In genomic region chr19:45526143-45526542, GRCh38 we compare ENCODE assay signal across 8 cellular contexts. TPM values are rescaled to one million over a fixed set of nuclear protein-coding genes. Genes with fewer than 3 reads are reported as not detected.
DNase-seq lines count a peak whose midpoint lies in the region; FAIRE-seq and TF ChIP-seq lines count a peak whose summit lies in the region.
"Had no signal": no experiment of that assay in that cellular context is flagged by ENCODE, and none has a peak within 500 bp of the region (broad histone marks: within the 10 kb centered on the region; RNA-seq: fewer than 3 reads in every experiment).

No MANE protein-coding gene starts in this region.

- H2AFZ ChIP-seq in H1 (ENCODE audit: low read length), result no peak overlapping the region

- peak in 1 of 2 experiments; percentile 80; a peak in 2 of 3 replicates for TF ChIP-seq EP300 in H1 (IDR thresholded peaks at IDR 0.05; ENCODE audit: borderline replicate concordance in 1 of 2, low read depth in 2 of 2, low read length in 2 of 2)

- no peaks in the 10 kb centered on the region for H3K79me1 ChIP-seq in H1 (ENCODE audit: low read depth, low read length)

- H2BK120ac ChIP-seq in H1 (replicated peaks; ENCODE audit: low read depth, low read length), result no peak overlapping the region

- H3K4me3 ChIP-seq in H1 (ENCODE audit: extremely low read depth in 1 of 4, insufficient read depth in 2 of 4, low read depth in 3 of 4, low read length in 4 of 4), result no peak overlapping the region

- no peak overlapping the region for H3K9ac ChIP-seq in H1 (replicated peaks in 1 of 4; ENCODE audit: extremely low read depth in 1 of 4, low read depth in 3 of 4, low read length in 3 of 4)
- H3K9ac ChIP-seq: KMS-11 had no signal

- H2AK5ac ChIP-seq in H1 (ENCODE audit: low read depth, low read length), result no peak overlapping the region

- no peak overlapping the region for H4K91ac ChIP-seq in H1 (replicated peaks; ENCODE audit: insufficient read length, low read length)

- H4K8ac ChIP-seq in H1 (ENCODE audit: extremely low read depth, insufficient read depth, low read length), result no peak overlapping the region; the same call in 1 of the 2 replicates

- H3K56ac ChIP-seq in H1 (replicated peaks; ENCODE audit: insufficient read length, low read depth, low read length), result no peak overlapping the region

- no peak for TF ChIP-seq CTCF in H1 (IDR thresholded peaks at IDR 0.05; ENCODE audit: control extremely low read depth in 1 of 3, insufficient read depth in 1 of 3, low read depth in 1 of 3, low read length in 3 of 3)

- DNase-seq in NCI-H460 (ENCODE audit: extremely low read depth, low read depth) (peak; percentile 61), H1 (ENCODE audit: low read depth in 1 of 2, low spot score in 2 of 2) (peak; percentile 61 to 85), middle frontal gyrus (ENCODE audit: extremely low spot score, low spot score) (peak; percentile 8), GM19240 (ENCODE audit: insufficient read length, low spot score) (no peak), DMS79 treated with DMSO at 0.1 percent for 48 hours (lab: John Stamatoyannopoulos, UW) (no peak)
- DNase-seq in stimulated activated CD4-positive, alpha-beta T cell treated with anti-CD3 and anti-CD28 coated beads, Interleukin-1b, Interleukin-23, amount 100 ng/mL, for 48 hours, result no peak

- H3K23me2 ChIP-seq in H1 (ENCODE audit: low read depth, low read length), result peaks cover 15% of the 10 kb centered on the region

- no peak overlapping the region for H2BK15ac ChIP-seq in H1 (ENCODE audit: low read length)

- H3K4me2 ChIP-seq in H1 (ENCODE audit: insufficient read depth in 1 of 2, low read depth in 2 of 2, low read length in 2 of 2), result no peak overlapping the region; a peak in 1 of 4 replicates
- H3K4me2 ChIP-seq: KMS-11 had no signal

- H3K79me2 ChIP-seq in H1 (ENCODE audit: control insufficient read depth in 1 of 2, insufficient read depth in 2 of 2, low read length in 2 of 2), result no peaks in the 10 kb centered on the region

- no peak for TF ChIP-seq POLR2A in H1 (IDR thresholded peaks at IDR 0.05; ENCODE audit: control extremely low read depth in 1 of 2, low read depth in 2 of 2, low read length in 2 of 2)

- H3K4me1 ChIP-seq in H1 (replicated peaks in 1 of 4; ENCODE audit: control insufficient read depth in 3 of 4, insufficient read depth in 4 of 4, low read length in 3 of 4), result peaks cover 0 to 14% (median 9%) of the 10 kb centered on the region in 4 experiments; a peak in 5 of 7 replicates

- H3K27ac ChIP-seq in H1 (ENCODE audit: low read depth, low read length), result no peak overlapping the region
- H3K27ac ChIP-seq: KMS-11 had no signal

- H4K5ac ChIP-seq in H1 (ENCODE audit: insufficient read length, low read depth, low read length), result no peak overlapping the region

- no peak overlapping the region for H2BK12ac ChIP-seq in H1 (ENCODE audit: low read depth, low read length)

- 80% methylated on average over 9 of the region's 9 CpGs; no CpG with 5 or more reads in 1 of the 2 experiments for WGBS in H1 (ENCODE audit: extremely low coverage in 1 of 2, insufficient coverage in 1 of 2, insufficient read length in 1 of 2, insufficient replicate concordance in 2 of 2, low coverage in 1 of 2, low lambda C conversion rate in 2 of 2, missing lambda C conversion rate in 1 of 2), 2 experiments

- peak; percentile 88 for FAIRE-seq in G401.6 (lab: Jason Lieb, UNC)
- peak; percentile 99 for FAIRE-seq in H1 (lab: Jason Lieb, UNC)

- no peak overlapping the region for H2BK20ac ChIP-seq in H1 (ENCODE audit: low read length)

- no peaks in the 10 kb centered on the region for H3K9me3 ChIP-seq in H1 (ENCODE audit: insufficient read depth in 2 of 2, low read depth in 1 of 2, low read length in 1 of 2)

- H3K36me3 ChIP-seq in H1 (ENCODE audit: control insufficient read depth in 2 of 4, insufficient read depth in 4 of 4, low read length in 3 of 4), result peaks cover 9 to 30% (median 18%) of the 10 kb centered on the region in 4 experiments

- peaks cover 0 to 12% of the 10 kb centered on the region in 2 experiments for H4K20me1 ChIP-seq in H1 (replicated peaks in 1 of 2; ENCODE audit: control insufficient read depth in 1 of 2, insufficient read depth in 2 of 2, low read length in 2 of 2)

- no peak overlapping the region for H3K18ac ChIP-seq in H1 (ENCODE audit: extremely low read depth, low read length)

- H3K27me3 ChIP-seq in H1 (replicated peaks in 1 of 4; ENCODE audit: control insufficient read depth in 3 of 4, extremely low read depth in 1 of 4, insufficient read depth in 3 of 4, low read length in 3 of 4), result peaks cover 0 to 5% (median under 1%) of the 10 kb centered on the region in 4 experiments; a peak in 4 of 7 replicates

- H3K4ac ChIP-seq in H1 (replicated peaks; ENCODE audit: insufficient read length, low read depth, low read length), result no peak overlapping the region

- H2BK5ac ChIP-seq in H1 (ENCODE audit: low read depth, low read length), result peak overlapping the region; percentile 83

- POLR2A ChIA-PET in H1 (lab: Charles Lee; ENCODE audit: partially characterized antibody), result interaction anchor here (1.5 to 1.8 kb wide), 3 partner anchors 26 to 31 kb away, joined by 5 read pairs; no protein-coding TSS in a partner anchor

- CTCF ChIA-PET in H1 (lab: Charles Lee; ENCODE audit: partially characterized antibody), result interaction anchor here (0.8 to 2.9 kb wide), 7 partner anchors 11 to 116 kb away, joined by 3 to 15 read pairs (median 3); partner anchors contain the start of gene PPM1N

- no peak overlapping the region for H3K23ac ChIP-seq in H1 (ENCODE audit: insufficient read length)

- H3K14ac ChIP-seq in H1 (ENCODE audit: insufficient read length), result no peak overlapping the region

- TF ChIP-seq RAD21 in H1 (IDR thresholded peaks at IDR 0.05 in 1 of 2, conservative IDR thresholded peaks at IDR 0.05 in 1 of 2; ENCODE audit: low read depth in 2 of 2, low read length in 2 of 2), result no peak

RNA-seq across cellular contexts. Expression of gene VASP, which starts 18.9 kb away (rescaled TPM):
- total RNA-seq in NCI-H460 (2014; rRNA removed; shearing (Covaris generic)), result 45.4 and 50.3 TPM in 2 replicates
- polyA plus RNA-seq in NCI-H460 (2014; cell fraction: nucleus; rRNA removed), result 44.4 and 44.5 TPM in 2 replicates
- 135 and 138 TPM in 2 replicates for total RNA-seq in H1 (2021; fragmentation: NEBNext Ultra II Directional; extraction: Animal tissue kit (Norgen Biotek cat#: 25700))
- polyA plus RNA-seq in H1 (2011; rRNA removed), result 89.7 and 163 TPM in 2 replicates
- 92.0 TPM for polyA plus RNA-seq in H1 (2011; cell fraction: cytosol; rRNA removed)
- polyA plus RNA-seq in H1 (2011; cell fraction: nucleus; rRNA removed), result 116 TPM
- polyA plus RNA-seq in H1 (2012, experiment 1 of 2), result 79.3 to 101 TPM (median 84.8 TPM) in 4 replicates
- 110 TPM for polyA plus RNA-seq in H1 (2012, experiment 2 of 2)
- polyA plus RNA-seq in H1 (2013, experiment 1 of 2), result 108 TPM
- 104 TPM for polyA plus RNA-seq in H1 (2013, experiment 2 of 2)
- polyA minus RNA-seq in H1 (2011; rRNA and poly(A)+ RNA removed), result 46.1 and 52.4 TPM in 2 replicates
- polyA minus RNA-seq in H1 (2011; cell fraction: cytosol; rRNA and poly(A)+ RNA removed), result 83.1 TPM
- 102 TPM for polyA minus RNA-seq in H1 (2011; cell fraction: nucleus; rRNA and poly(A)+ RNA removed)

RNA-seq across cellular contexts. Expression of gene PPM1N, which starts 27.9 kb away (rescaled TPM):
- total RNA-seq in NCI-H460 (2014; rRNA removed; shearing (Covaris generic)), result 1.6 and 2.0 TPM in 2 replicates
- polyA plus RNA-seq in NCI-H460 (2014; cell fraction: nucleus; rRNA removed), result 1.6 and 3.0 TPM in 2 replicates
- 11.0 and 12.2 TPM in 2 replicates for total RNA-seq in H1 (2021; fragmentation: NEBNext Ultra II Directional; extraction: Animal tissue kit (Norgen Biotek cat#: 25700))
- polyA plus RNA-seq in H1 (2011; rRNA removed), result 14.4 and 17.5 TPM in 2 replicates
- 20.7 TPM for polyA plus RNA-seq in H1 (2011; cell fraction: cytosol; rRNA removed)
- polyA plus RNA-seq in H1 (2011; cell fraction: nucleus; rRNA removed), result 17.1 TPM
- polyA plus RNA-seq in H1 (2012, experiment 1 of 2), result 12.0 to 16.7 TPM (median 14.4 TPM) in 4 replicates
- 13.0 TPM for polyA plus RNA-seq in H1 (2012, experiment 2 of 2)
- polyA plus RNA-seq in H1 (2013, experiment 1 of 2), result 35.8 TPM
- polyA plus RNA-seq in H1 (2013, experiment 2 of 2), result 34.9 TPM
- 2.3 and 4.2 TPM in 2 replicates for polyA minus RNA-seq in H1 (2011; rRNA and poly(A)+ RNA removed)
- 4.3 TPM for polyA minus RNA-seq in H1 (2011; cell fraction: cytosol; rRNA and poly(A)+ RNA removed)
- 5.6 TPM for polyA minus RNA-seq in H1 (2011; cell fraction: nucleus; rRNA and poly(A)+ RNA removed)

RNA-seq across cellular contexts. Expression of gene RTN2, which starts 29.3 kb away (rescaled TPM):
- 0.79 and 1.6 TPM in 2 replicates for total RNA-seq in NCI-H460 (2014; rRNA removed; shearing (Covaris generic))
- polyA plus RNA-seq in NCI-H460 (2014; cell fraction: nucleus; rRNA removed), result 1.6 TPM in 1 of 2 replicates, not detected in the other
- 21.1 and 21.6 TPM in 2 replicates for total RNA-seq in H1 (2021; fragmentation: NEBNext Ultra II Directional; extraction: Animal tissue kit (Norgen Biotek cat#: 25700))
- 21.0 and 33.5 TPM in 2 replicates for polyA plus RNA-seq in H1 (2011; rRNA removed)
- polyA plus RNA-seq in H1 (2011; cell fraction: cytosol; rRNA removed), result 19.9 TPM
- 19.7 TPM for polyA plus RNA-seq in H1 (2011; cell fraction: nucleus; rRNA removed)
- 19.1 to 26.5 TPM (median 23.9 TPM) in 4 replicates for polyA plus RNA-seq in H1 (2012, experiment 1 of 2)
- 24.8 TPM for polyA plus RNA-seq in H1 (2012, experiment 2 of 2)
- polyA plus RNA-seq in H1 (2013, experiment 1 of 2), result 32.6 TPM
- 36.9 TPM for polyA plus RNA-seq in H1 (2013, experiment 2 of 2)
- polyA minus RNA-seq in H1 (2011; rRNA and poly(A)+ RNA removed), result 9.5 and 14.4 TPM in 2 replicates
- 8.3 TPM for polyA minus RNA-seq in H1 (2011; cell fraction: cytosol; rRNA and poly(A)+ RNA removed)
- polyA minus RNA-seq in H1 (2011; cell fraction: nucleus; rRNA and poly(A)+ RNA removed), result 9.9 TPM

RNA-seq across cellular contexts. Expression of gene FOSB, which starts 58.3 kb away (rescaled TPM):
- total RNA-seq in NCI-H460 (2014; rRNA removed; shearing (Covaris generic)), result 1.7 and 1.9 TPM in 2 replicates
- polyA plus RNA-seq in NCI-H460 (2014; cell fraction: nucleus; rRNA removed), result 0.08 and 0.13 TPM in 2 replicates
- 1.3 and 2.7 TPM in 2 replicates for total RNA-seq in H1 (2021; fragmentation: NEBNext Ultra II Directional; extraction: Animal tissue kit (Norgen Biotek cat#: 25700))
- 0.44 and 1.2 TPM in 2 replicates for polyA plus RNA-seq in H1 (2011; rRNA removed)
- 0.32 TPM for polyA plus RNA-seq in H1 (2011; cell fraction: cytosol; rRNA removed)
- polyA plus RNA-seq in H1 (2011; cell fraction: nucleus; rRNA removed), result 5.2 TPM
- polyA plus RNA-seq in H1 (2012, experiment 1 of 2), result 1.1 to 4.3 TPM (median 2.6 TPM) in 4 replicates
- polyA plus RNA-seq in H1 (2012, experiment 2 of 2), result 2.4 TPM
- 0.85 TPM for polyA plus RNA-seq in H1 (2013, experiment 1 of 2)
- polyA plus RNA-seq in H1 (2013, experiment 2 of 2), result 0.79 TPM
- 2.8 and 6.9 TPM in 2 replicates for polyA minus RNA-seq in H1 (2011; rRNA and poly(A)+ RNA removed)
- polyA minus RNA-seq in H1 (2011; cell fraction: cytosol; rRNA and poly(A)+ RNA removed), result 1.5 TPM
- polyA minus RNA-seq in H1 (2011; cell fraction: nucleus; rRNA and poly(A)+ RNA removed), result 39.4 TPM

RNA-seq across cellular contexts. Expression of gene OPA3, which starts 58.5 kb away (rescaled TPM):
- total RNA-seq in NCI-H460 (2014; rRNA removed; shearing (Covaris generic)), result 6.0 and 6.3 TPM in 2 replicates
- 6.5 and 8.3 TPM in 2 replicates for polyA plus RNA-seq in NCI-H460 (2014; cell fraction: nucleus; rRNA removed)
- 12.8 and 14.5 TPM in 2 replicates for total RNA-seq in H1 (2021; fragmentation: NEBNext Ultra II Directional; extraction: Animal tissue kit (Norgen Biotek cat#: 25700))
- 12.5 and 16.4 TPM in 2 replicates for polyA plus RNA-seq in H1 (2011; rRNA removed)
- 13.9 TPM for polyA plus RNA-seq in H1 (2011; cell fraction: cytosol; rRNA removed)
- 10.4 TPM for polyA plus RNA-seq in H1 (2011; cell fraction: nucleus; rRNA removed)
- 6.7 to 9.3 TPM (median 7.6 TPM) in 4 replicates for polyA plus RNA-seq in H1 (2012, experiment 1 of 2)
- polyA plus RNA-seq in H1 (2012, experiment 2 of 2), result 6.9 TPM
- 4.9 TPM for polyA plus RNA-seq in H1 (2013, experiment 1 of 2)
- 5.3 TPM for polyA plus RNA-seq in H1 (2013, experiment 2 of 2)
- polyA minus RNA-seq in H1 (2011; rRNA and poly(A)+ RNA removed), result 15.0 and 16.7 TPM in 2 replicates
- 5.0 TPM for polyA minus RNA-seq in H1 (2011; cell fraction: cytosol; rRNA and poly(A)+ RNA removed)
- polyA minus RNA-seq in H1 (2011; cell fraction: nucleus; rRNA and poly(A)+ RNA removed), result 5.8 TPM

Comparison
In these comparisons a context has a peak if more than half of its experiments do, and no peak if none do; other contexts are left out.
1. DNase-seq: peak in NCI-H460 (single experiment), H1 (2 of 2) and middle frontal gyrus (single experiment); none in GM19240 (single experiment), DMS79 treated with DMSO at 0.1 percent for 48 hours (single experiment) and stimulated activated CD4-positive, alpha-beta T cell treated with anti-CD3 and anti-CD28 coated beads, Interleukin-1b, Interleukin-23, amount 100 ng/mL, for 48 hours (single experiment).